11 cellular contexts compared by ENCODE assay signal in the genomic region with DNA sequence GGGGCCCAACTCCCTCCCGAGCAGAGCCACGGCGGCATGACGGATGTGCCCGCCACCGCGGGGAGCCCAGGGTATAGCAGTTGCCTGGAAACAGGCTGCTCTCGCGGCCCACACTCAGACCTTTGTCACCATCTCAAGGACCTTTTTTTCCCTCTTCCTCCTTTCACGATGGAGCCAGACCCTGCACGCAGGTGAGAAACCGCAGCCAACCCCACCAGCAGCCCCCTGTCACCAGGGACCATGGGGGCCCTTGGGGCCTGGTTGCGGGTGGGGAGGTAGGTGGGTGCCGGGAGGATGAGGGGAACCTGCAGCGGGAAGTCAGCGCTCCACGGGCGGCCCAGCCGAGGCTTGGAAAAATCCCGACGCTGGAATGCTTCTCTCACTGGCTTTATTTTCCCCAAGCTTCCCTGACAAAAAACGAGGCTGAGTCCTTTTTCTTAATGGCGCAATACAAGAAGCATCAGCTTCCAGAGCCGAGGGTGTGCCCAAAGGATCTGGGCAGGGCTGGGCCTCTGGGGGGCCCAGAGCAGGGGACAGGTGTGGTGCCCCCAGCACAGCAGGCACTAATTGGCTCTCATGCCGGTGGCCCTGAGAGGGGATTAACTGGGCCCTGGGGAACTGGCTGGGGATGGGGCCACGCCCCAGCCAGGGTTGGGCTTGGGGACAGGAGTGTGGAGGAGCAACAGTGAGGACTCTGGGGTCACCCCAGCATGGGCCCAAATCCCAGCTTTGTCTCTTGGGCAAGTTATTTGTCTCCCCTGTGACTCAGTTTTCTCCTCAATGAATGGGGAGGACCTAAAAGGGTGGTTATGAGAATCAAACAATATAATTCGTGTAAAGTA. TPM values are rescaled to one million over a fixed set of nuclear protein-coding genes. Genes with fewer than 3 reads are reported as not detected.
DNase-seq lines count a peak whose midpoint lies in the region; FAIRE-seq and TF ChIP-seq lines count a peak whose summit lies in the region.
"Had no signal": no experiment of that assay in that cellular context is flagged by ENCODE, and none has a peak within 500 bp of the region (broad histone marks: within the 10 kb centered on the region; RNA-seq: fewer than 3 reads in every experiment).

No MANE protein-coding gene starts in this region.

- H3K36me3 ChIP-seq in BLaER1 (0 out of 2 replicates have a peak, but pooled peaks cover 6% of the 10 kb centered on the region), SJCRH30 (no peaks in the 10 kb centered on the region), kidney (ENCODE audit: control insufficient read depth in 1 of 2, insufficient read depth in 2 of 2, low read length in 2 of 2) (no peaks in the 10 kb centered on the region)
- H3K36me3 ChIP-seq: stomach had no signal

- H4K20me1 ChIP-seq in BLaER1: peaks cover 95% of the 10 kb centered on the region

- TF ChIP-seq CTCF in kidney (IDR thresholded peaks at IDR 0.05; ENCODE audit: borderline replicate concordance, extremely low read depth, insufficient read depth) (no peak), GM13976 (IDR thresholded peaks at IDR 0.05; ENCODE audit: borderline replicate concordance, control extremely low read depth, extremely low read depth, insufficient read depth, missing control alignments) (no peak)

- H3K4me1 ChIP-seq in BLaER1 (peaks cover 70% of the 10 kb centered on the region), SJCRH30 (peaks cover 37% of the 10 kb centered on the region), kidney (ENCODE audit: control insufficient read depth in 1 of 2, insufficient read depth in 1 of 2, low read depth in 1 of 2, low read length in 2 of 2) (no peaks in the 10 kb centered on the region)

- H3K4me2 ChIP-seq in BLaER1: peak overlapping the region; percentile 79

- FAIRE-seq in kidney (lab: Jason Lieb, UNC): no peak
- FAIRE-seq: astrocyte, TTC549 had no signal

- intact Hi-C loops in kidney (cut with DNase I): no loop called here

- H3K27me3 ChIP-seq in BLaER1 (no peaks in the 10 kb centered on the region), SJCRH30 (peaks cover 20% of the 10 kb centered on the region)

- H3K9ac ChIP-seq in BLaER1: peak overlapping the region; percentile 27
- H3K9ac ChIP-seq in kidney (ENCODE audit: low read length in 2 of 2): no peak overlapping the region

- in situ Hi-C loops in GM13976 (cut with MboI; ENCODE audit: low sequenced_read_pairs, unreplicated experiment): no loop called here

- H3K27ac ChIP-seq in BLaER1: no peak overlapping the region
- H3K27ac ChIP-seq in SJCRH30: no peak overlapping the region
- no peak overlapping the region for H3K27ac ChIP-seq in kidney (ENCODE audit: low read depth in 2 of 2, low read length in 2 of 2)

- H3K4me3 ChIP-seq in BLaER1 (no peak overlapping the region), SJCRH30 (no peak overlapping the region), kidney (ENCODE audit: low read length in 2 of 2) (no peak overlapping the region)
- H3K4me3 ChIP-seq: stomach had no signal

- DNase-seq in DMS153 treated with DMSO at 0.1 percent for 48 hours (lab: John Stamatoyannopoulos, UW; ENCODE audit: unreplicated experiment): peak; percentile 61
- peak; percentile 66 to 78 for DNase-seq in SJCRH30
- DNase-seq in kidney: peak; percentile 62
- DNase-seq in activated effector memory CD4-positive, alpha-beta T cell treated with Interleukin-2 at 50 U/mL for 16 hours: no peak
- DNase-seq in NCI-H446 (lab: John Stamatoyannopoulos, UW): no peak
- no peak for DNase-seq in islet precursor cell
- DNase-seq in GM13976 (ENCODE audit: low spot score): no peak
- DNase-seq: stomach had no signal

- H3K9me3 ChIP-seq in BLaER1 (no peaks in the 10 kb centered on the region), SJCRH30 (replicated peaks) (no peaks in the 10 kb centered on the region), kidney (ENCODE audit: control insufficient read depth in 1 of 2, low read length in 2 of 2) (no peaks in the 10 kb centered on the region)
- H3K9me3 ChIP-seq: stomach had no signal

RNA-seq across cellular contexts. Expression of a gene that starts 23.9 kb away (rescaled TPM):
- total RNA-seq in SJCRH30 (2014; rRNA removed; shearing (Covaris generic)): 2.4 and 2.5 TPM in 2 replicates
- total RNA-seq in kidney: 19.4 TPM
- 14.1 TPM for polyA plus RNA-seq in kidney (ENCODE audit: insufficient read depth, low read depth, low replicate concordance)

Comparison
In these comparisons a context has a peak if more than half of its experiments do, and no peak if none do; other contexts are left out.
1. DNase-seq: peak in DMS153 treated with DMSO at 0.1 percent for 48 hours (single experiment), SJCRH30 (2 of 2) and kidney (single experiment); none in activated effector memory CD4-positive, alpha-beta T cell treated with Interleukin-2 at 50 U/mL for 16 hours (single experiment), NCI-H446 (0 of 2), islet precursor cell (single experiment) and GM13976 (single experiment).